8 cellular contexts compared by ENCODE assay signal in genomic region chr12:34123092-34123491, GRCh38.
DNase-seq lines count a peak whose midpoint lies in the region; ATAC-seq and TF ChIP-seq lines count a peak whose summit lies in the region.
"Not testable (repeated sequence)": the region's sequence is repeated elsewhere in the genome, so short reads cannot be mapped to it uniquely, and the experiment has no call there.

No MANE protein-coding gene starts in this region.

- not testable (repeated sequence) for H3K4me3 Mint-ChIP-seq in CD4-positive, CD25-positive, alpha-beta regulatory T cell; activated CD4-positive, alpha-beta T cell treated with anti-CD3 and anti-CD28 coated beads for 36 hours; chondrocyte (ENCODE audit: unreplicated experiment)

- not testable (repeated sequence) for H3K36me3 ChIP-seq in CD4-positive, CD25-positive, alpha-beta regulatory T cell (ENCODE audit: control insufficient read depth, insufficient read depth, low read length)

- H3K36me3 Mint-ChIP-seq in CD4-positive, CD25-positive, alpha-beta regulatory T cell; activated CD4-positive, alpha-beta T cell treated with anti-CD3 and anti-CD28 coated beads for 36 hours (ENCODE audit: low read depth); chondrocyte (ENCODE audit: low read depth): not testable (repeated sequence)

- intact Hi-C loops in activated CD4-positive, alpha-beta T cell treated with anti-CD3 and anti-CD28 coated beads for 36 hours (cut with DNase I, micrococcal nuclease): loop anchor here (1.0 kb wide), 2 partner anchors 95 to 502 kb away; no protein-coding TSS in a partner anchor

- not testable (repeated sequence) for H3K9me3 Mint-ChIP-seq in CD4-positive, CD25-positive, alpha-beta regulatory T cell; activated CD4-positive, alpha-beta T cell treated with anti-CD3 and anti-CD28 coated beads for 36 hours (ENCODE audit: low read depth); chondrocyte (ENCODE audit: low read depth)

- peaks cover 11% of the 10 kb centered on the region for H3K27me3 Mint-ChIP-seq in CD4-positive, CD25-positive, alpha-beta regulatory T cell
- not testable (repeated sequence) for H3K27me3 Mint-ChIP-seq in activated CD4-positive, alpha-beta T cell treated with anti-CD3 and anti-CD28 coated beads for 36 hours; chondrocyte (ENCODE audit: low read depth)

- CTCF ChIA-PET in activated CD4-positive, alpha-beta T cell treated with anti-CD3 and anti-CD28 coated beads for 36 hours (lab: Charles Lee): interaction anchor here (0.6 to 1.4 kb wide), 10 partner anchors 8 to 290 kb away, joined by 3 to 8 read pairs (median 5); no protein-coding TSS in a partner anchor

- ATAC-seq in CD4-positive, CD25-positive, alpha-beta regulatory T cell (ENCODE audit: low read depth in 2 of 2): peak in 1 of 2 donors; percentile 64
- ATAC-seq in GM19035 (IDR thresholded peaks at IDR 0.05; ENCODE audit: unreplicated experiment): peak; percentile 64
- peak; percentile 67 for ATAC-seq in HG03565 (IDR thresholded peaks at IDR 0.05; ENCODE audit: unreplicated experiment)
- peak; percentile 57 for ATAC-seq in activated CD4-positive, alpha-beta T cell treated with anti-CD3 and anti-CD28 coated beads for 36 hours

- peak; percentile 11 to 68 (median 44) for DNase-seq in CD4-positive, CD25-positive, alpha-beta regulatory T cell
- DNase-seq in NCI-H526 (lab: John Stamatoyannopoulos, UW) (peak; percentile 23 to 59), islet precursor cell (peak; percentile 70)
- peak; percentile 59 for DNase-seq in activated CD4-positive, alpha-beta T cell treated with anti-CD3 and anti-CD28 coated beads for 36 hours
- DNase-seq in chondrocyte (ENCODE audit: low spot score): not testable (repeated sequence)
- peak; percentile 31 for DNase-seq in stimulated activated CD4-positive, alpha-beta T cell treated with anti-CD3 and anti-CD28 coated beads, Interleukin-1b, Interleukin-23, amount 100 ng/mL, for 48 hours

- TF ChIP-seq CTCF in chondrocyte (IDR thresholded peaks at IDR 0.05): peak; percentile 84

- not testable (repeated sequence) for H3K27me3 ChIP-seq in CD4-positive, CD25-positive, alpha-beta regulatory T cell (ENCODE audit: control insufficient read depth, insufficient read depth, low read length)

- POLR2A ChIA-PET in activated CD4-positive, alpha-beta T cell treated with anti-CD3 and anti-CD28 coated beads for 36 hours (lab: Charles Lee): not testable (repeated sequence)

- not testable (repeated sequence) for H3K4me3 ChIP-seq in CD4-positive, CD25-positive, alpha-beta regulatory T cell (ENCODE audit: low read depth, low read length)

- H3K9me3 ChIP-seq in CD4-positive, CD25-positive, alpha-beta regulatory T cell (ENCODE audit: control insufficient read depth in 2 of 2, low read length in 2 of 2): not testable (repeated sequence)

- not testable (repeated sequence) for H3K27ac Mint-ChIP-seq in CD4-positive, CD25-positive, alpha-beta regulatory T cell; activated CD4-positive, alpha-beta T cell treated with anti-CD3 and anti-CD28 coated beads for 36 hours; chondrocyte (ENCODE audit: unreplicated experiment)

- H3K4me1 Mint-ChIP-seq in CD4-positive, CD25-positive, alpha-beta regulatory T cell; chondrocyte (ENCODE audit: low read depth): not testable (repeated sequence)
- H3K4me1 Mint-ChIP-seq in activated CD4-positive, alpha-beta T cell treated with anti-CD3 and anti-CD28 coated beads for 36 hours: peaks cover 11% of the 10 kb centered on the region

- H3K27ac ChIP-seq in CD4-positive, CD25-positive, alpha-beta regulatory T cell (ENCODE audit: insufficient read depth, low read length, poor library complexity, severe bottlenecking): not testable (repeated sequence)

- not testable (repeated sequence) for H3K4me1 ChIP-seq in CD4-positive, CD25-positive, alpha-beta regulatory T cell (ENCODE audit: control insufficient read depth, insufficient read depth, low read length, poor library complexity, severe bottlenecking)
